In the genomic region with DNA sequence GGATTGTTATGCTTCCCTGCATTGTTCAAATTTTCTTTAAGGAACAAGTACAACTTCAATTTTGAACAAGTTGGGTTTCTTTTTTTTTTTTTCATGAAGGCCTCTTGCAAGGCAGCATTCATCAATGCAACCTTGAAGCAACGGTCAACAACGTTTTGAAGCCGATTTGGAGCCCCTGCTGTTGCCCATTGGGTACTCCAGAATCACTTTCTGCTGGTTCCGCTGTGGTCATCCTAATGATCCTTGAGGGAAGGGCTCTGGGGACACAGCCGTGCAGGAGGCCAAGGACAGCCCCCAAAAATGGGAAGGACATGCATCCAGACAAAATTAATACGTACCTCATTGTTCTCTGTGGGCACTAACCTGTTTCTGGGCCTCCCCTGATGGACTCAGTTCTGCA, we compare ENCODE assay signal across 1 cellular context.
TF ChIP-seq lines count a peak whose summit lies in the region.

No MANE protein-coding gene starts in this region.

TF ChIP-seq in GM23338, 12 proteins besides CTCF, POLR2A, EP300 and RAD21 (continued from another document):
- TF ChIP-seq, protein P1, sequence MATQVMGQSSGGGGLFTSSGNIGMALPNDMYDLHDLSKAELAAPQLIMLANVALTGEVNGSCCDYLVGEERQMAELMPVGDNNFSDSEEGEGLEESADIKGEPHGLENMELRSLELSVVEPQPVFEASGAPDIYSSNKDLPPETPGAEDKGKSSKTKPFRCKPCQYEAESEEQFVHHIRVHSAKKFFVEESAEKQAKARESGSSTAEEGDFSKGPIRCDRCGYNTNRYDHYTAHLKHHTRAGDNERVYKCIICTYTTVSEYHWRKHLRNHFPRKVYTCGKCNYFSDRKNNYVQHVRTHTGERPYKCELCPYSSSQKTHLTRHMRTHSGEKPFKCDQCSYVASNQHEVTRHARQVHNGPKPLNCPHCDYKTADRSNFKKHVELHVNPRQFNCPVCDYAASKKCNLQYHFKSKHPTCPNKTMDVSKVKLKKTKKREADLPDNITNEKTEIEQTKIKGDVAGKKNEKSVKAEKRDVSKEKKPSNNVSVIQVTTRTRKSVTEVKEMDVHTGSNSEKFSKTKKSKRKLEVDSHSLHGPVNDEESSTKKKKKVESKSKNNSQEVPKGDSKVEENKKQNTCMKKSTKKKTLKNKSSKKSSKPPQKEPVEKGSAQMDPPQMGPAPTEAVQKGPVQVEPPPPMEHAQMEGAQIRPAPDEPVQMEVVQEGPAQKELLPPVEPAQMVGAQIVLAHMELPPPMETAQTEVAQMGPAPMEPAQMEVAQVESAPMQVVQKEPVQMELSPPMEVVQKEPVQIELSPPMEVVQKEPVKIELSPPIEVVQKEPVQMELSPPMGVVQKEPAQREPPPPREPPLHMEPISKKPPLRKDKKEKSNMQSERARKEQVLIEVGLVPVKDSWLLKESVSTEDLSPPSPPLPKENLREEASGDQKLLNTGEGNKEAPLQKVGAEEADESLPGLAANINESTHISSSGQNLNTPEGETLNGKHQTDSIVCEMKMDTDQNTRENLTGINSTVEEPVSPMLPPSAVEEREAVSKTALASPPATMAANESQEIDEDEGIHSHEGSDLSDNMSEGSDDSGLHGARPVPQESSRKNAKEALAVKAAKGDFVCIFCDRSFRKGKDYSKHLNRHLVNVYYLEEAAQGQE (IDR thresholded peaks at IDR 0.05; ENCODE audit: unreplicated experiment), result no peak
- TF ChIP-seq EZH2phosphoT487 (IDR thresholded peaks at IDR 0.05; ENCODE audit: unreplicated experiment), result no peak
- no peak for TF ChIP-seq EZH2 (IDR thresholded peaks at IDR 0.05; ENCODE audit: low read depth, unreplicated experiment)
- no peak for TF ChIP-seq CREB1 (CRISPR knock-in tag; IDR thresholded peaks at IDR 0.05; ENCODE audit: low read depth)
- TF ChIP-seq, protein P2, sequence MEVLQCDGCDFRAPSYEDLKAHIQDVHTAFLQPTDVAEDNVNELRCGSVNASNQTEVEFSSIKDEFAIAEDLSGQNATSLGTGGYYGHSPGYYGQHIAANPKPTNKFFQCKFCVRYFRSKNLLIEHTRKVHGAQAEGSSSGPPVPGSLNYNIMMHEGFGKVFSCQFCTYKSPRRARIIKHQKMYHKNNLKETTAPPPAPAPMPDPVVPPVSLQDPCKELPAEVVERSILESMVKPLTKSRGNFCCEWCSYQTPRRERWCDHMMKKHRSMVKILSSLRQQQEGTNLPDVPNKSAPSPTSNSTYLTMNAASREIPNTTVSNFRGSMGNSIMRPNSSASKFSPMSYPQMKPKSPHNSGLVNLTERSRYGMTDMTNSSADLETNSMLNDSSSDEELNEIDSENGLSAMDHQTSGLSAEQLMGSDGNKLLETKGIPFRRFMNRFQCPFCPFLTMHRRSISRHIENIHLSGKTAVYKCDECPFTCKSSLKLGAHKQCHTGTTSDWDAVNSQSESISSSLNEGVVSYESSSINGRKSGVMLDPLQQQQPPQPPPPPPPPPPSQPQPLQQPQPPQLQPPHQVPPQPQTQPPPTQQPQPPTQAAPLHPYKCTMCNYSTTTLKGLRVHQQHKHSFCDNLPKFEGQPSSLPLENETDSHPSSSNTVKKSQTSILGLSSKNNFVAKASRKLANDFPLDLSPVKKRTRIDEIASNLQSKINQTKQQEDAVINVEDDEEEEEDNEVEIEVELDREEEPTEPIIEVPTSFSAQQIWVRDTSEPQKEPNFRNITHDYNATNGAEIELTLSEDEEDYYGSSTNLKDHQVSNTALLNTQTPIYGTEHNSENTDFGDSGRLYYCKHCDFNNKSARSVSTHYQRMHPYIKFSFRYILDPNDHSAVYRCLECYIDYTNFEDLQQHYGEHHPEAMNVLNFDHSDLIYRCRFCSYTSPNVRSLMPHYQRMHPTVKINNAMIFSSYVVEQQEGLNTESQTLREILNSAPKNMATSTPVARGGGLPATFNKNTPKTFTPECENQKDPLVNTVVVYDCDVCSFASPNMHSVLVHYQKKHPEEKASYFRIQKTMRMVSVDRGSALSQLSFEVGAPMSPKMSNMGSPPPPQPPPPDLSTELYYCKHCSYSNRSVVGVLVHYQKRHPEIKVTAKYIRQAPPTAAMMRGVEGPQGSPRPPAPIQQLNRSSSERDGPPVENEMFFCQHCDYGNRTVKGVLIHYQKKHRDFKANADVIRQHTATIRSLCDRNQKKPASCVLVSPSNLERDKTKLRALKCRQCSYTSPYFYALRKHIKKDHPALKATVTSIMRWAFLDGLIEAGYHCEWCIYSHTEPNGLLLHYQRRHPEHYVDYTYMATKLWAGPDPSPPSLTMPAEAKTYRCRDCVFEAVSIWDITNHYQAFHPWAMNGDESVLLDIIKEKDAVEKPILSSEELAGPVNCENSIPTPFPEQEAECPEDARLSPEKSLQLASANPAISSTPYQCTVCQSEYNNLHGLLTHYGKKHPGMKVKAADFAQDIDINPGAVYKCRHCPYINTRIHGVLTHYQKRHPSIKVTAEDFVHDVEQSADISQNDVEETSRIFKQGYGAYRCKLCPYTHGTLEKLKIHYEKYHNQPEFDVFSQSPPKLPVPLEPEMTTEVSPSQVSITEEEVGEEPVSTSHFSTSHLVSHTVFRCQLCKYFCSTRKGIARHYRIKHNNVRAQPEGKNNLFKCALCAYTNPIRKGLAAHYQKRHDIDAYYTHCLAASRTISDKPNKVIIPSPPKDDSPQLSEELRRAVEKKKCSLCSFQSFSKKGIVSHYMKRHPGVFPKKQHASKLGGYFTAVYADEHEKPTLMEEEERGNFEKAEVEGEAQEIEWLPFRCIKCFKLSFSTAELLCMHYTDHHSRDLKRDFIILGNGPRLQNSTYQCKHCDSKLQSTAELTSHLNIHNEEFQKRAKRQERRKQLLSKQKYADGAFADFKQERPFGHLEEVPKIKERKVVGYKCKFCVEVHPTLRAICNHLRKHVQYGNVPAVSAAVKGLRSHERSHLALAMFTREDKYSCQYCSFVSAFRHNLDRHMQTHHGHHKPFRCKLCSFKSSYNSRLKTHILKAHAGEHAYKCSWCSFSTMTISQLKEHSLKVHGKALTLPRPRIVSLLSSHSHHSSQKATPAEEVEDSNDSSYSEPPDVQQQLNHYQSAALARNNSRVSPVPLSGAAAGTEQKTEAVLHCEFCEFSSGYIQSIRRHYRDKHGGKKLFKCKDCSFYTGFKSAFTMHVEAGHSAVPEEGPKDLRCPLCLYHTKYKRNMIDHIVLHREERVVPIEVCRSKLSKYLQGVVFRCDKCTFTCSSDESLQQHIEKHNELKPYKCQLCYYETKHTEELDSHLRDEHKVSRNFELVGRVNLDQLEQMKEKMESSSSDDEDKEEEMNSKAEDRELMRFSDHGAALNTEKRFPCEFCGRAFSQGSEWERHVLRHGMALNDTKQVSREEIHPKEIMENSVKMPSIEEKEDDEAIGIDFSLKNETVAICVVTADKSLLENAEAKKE (CRISPR knock-in tag; IDR thresholded peaks at IDR 0.05), result no peak
- TF ChIP-seq NANOG (IDR thresholded peaks at IDR 0.05; ENCODE audit: borderline replicate concordance), result no peak
- TF ChIP-seq ZNF331 (CRISPR knock-in tag; IDR thresholded peaks at IDR 0.05; ENCODE audit: low read depth), result no peak
